3 cellular contexts compared by ENCODE assay signal in the genomic region with DNA sequence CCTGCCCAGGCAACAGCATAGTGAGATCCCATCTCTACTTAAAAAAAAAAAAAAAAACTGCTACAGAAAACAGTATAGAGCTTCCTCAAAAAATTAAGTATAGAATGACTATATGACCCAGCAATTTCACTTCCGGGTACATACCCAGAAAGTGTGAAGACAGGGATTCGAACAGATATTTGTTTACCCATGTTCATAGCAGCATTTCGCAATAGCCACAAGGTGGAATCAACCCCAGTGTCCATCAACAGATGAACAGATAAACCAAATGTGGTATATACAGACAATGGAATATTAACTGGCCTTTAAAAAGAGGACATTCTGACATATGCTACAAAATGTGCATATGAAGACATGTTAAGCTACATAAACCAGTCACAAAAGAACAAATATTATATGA.
A peak's percentile ranks its signal among the peaks of the same experiment; 100 is the strongest.
TF ChIP-seq lines count a peak whose summit lies in the region.

No MANE protein-coding gene starts in this region.

TF ChIP-seq in A549, 52 proteins besides CTCF, POLR2A, EP300 and RAD21:
- TF ChIP-seq REST (IDR thresholded peaks at IDR 0.05) (no peak), CEBPB (IDR thresholded peaks at IDR 0.05) (peak; percentile 38 to 51; a peak in 2 of 4 replicates)

TF ChIP-seq in IMR-90, 13 proteins besides CTCF, POLR2A, EP300 and RAD21:
- TF ChIP-seq SMC3 (IDR thresholded peaks at IDR 0.05; ENCODE audit: low read depth, low read length) = no peak
- TF ChIP-seq CEBPB (IDR thresholded peaks at IDR 0.05; ENCODE audit: low read depth, low read length) = peak; percentile 75
- no peak for TF ChIP-seq FOS (IDR thresholded peaks at IDR 0.05; ENCODE audit: low read depth, low read length)
- TF ChIP-seq MAZ (IDR thresholded peaks at IDR 0.05; ENCODE audit: borderline replicate concordance, low read depth, low read length) = no peak

TF ChIP-seq in H1, 55 proteins besides CTCF, POLR2A, EP300 and RAD21:
- TF ChIP-seq CEBPB (IDR thresholded peaks at IDR 0.05; ENCODE audit: low read depth, low read length) (peak; percentile 68; the same call in 1 of the 2 replicates), TAF7 (optimal IDR thresholded peaks at IDR 0.05; ENCODE audit: borderline replicate concordance, low read depth, low read length) (no peak)
